In genomic region chr5:116492016-116492623, GRCh38 we compare ENCODE assay signal across 8 cellular contexts.
DNase-seq lines count a peak whose midpoint lies in the region; TF ChIP-seq lines count a peak whose summit lies in the region.

No MANE protein-coding gene starts in this region.

- peaks cover 13% of the 10 kb centered on the region for H3K4me1 ChIP-seq in endodermal cell (ENCODE audit: control insufficient read depth, insufficient read depth, low read length)

- no TSS peak for BruUV-seq in Calu3 (replicated peaks; lab: Mats Ljungman, UMichigan)

- peaks cover 22% of the 10 kb centered on the region for H3K36me3 Mint-ChIP-seq in Calu3 (ENCODE audit: insufficient read depth, unreplicated experiment)
- peaks cover 91% of the 10 kb centered on the region for H3K36me3 Mint-ChIP-seq in endodermal cell (ENCODE audit: low read depth)
- no peaks in the 10 kb centered on the region for H3K36me3 Mint-ChIP-seq in activated CD4-positive, alpha-beta T cell treated with anti-CD3 and anti-CD28 coated beads, Interleukin-2, amount 10 ng/mL, durations not matched to agents 24 days and 14 days (ENCODE audit: low read depth)

- CTCF ChIA-PET in Calu3 (lab: Charles Lee) = interaction anchor here (0.6 to 1.7 kb wide), 7 partner anchors 13 to 963 kb away, joined by 3 to 7 read pairs (median 3); no protein-coding TSS in a partner anchor

- H3K36me3 ChIP-seq in endodermal cell (ENCODE audit: control insufficient read depth, insufficient read depth, low read length) = peaks cover 47% of the 10 kb centered on the region

- TF ChIP-seq CTCF in Calu3 (IDR thresholded peaks at IDR 0.05; ENCODE audit: unreplicated experiment) (no peak), endodermal cell (conservative IDR thresholded peaks at IDR 0.05) (no peak)

- H3K4me1 Mint-ChIP-seq in Calu3 (ENCODE audit: low read depth, unreplicated experiment) (peaks cover 32% of the 10 kb centered on the region), endodermal cell (peaks cover 34% of the 10 kb centered on the region)
- no peaks in the 10 kb centered on the region for H3K4me1 Mint-ChIP-seq in activated CD4-positive, alpha-beta T cell treated with anti-CD3 and anti-CD28 coated beads, Interleukin-2, amount 10 ng/mL, durations not matched to agents 24 days and 14 days

- intact Hi-C loops in Calu3 (cut with micrococcal nuclease; ENCODE audit: unreplicated experiment) = loop anchor here (1.0 to 2.0 kb wide), 3 partner anchors 35 to 349 kb away; no protein-coding TSS in a partner anchor
- intact Hi-C loops in activated CD4-positive, alpha-beta T cell treated with anti-CD3 and anti-CD28 coated beads, Interleukin-2, amount 10 ng/mL, durations not matched to agents 24 days and 14 days (cut with micrococcal nuclease) = no loop called here

- H3K4me3 Mint-ChIP-seq in Calu3 (ENCODE audit: low read depth, unreplicated experiment) (no peak overlapping the region), endodermal cell (no peak overlapping the region)
- H3K4me3 Mint-ChIP-seq in activated CD4-positive, alpha-beta T cell treated with anti-CD3 and anti-CD28 coated beads, Interleukin-2, amount 10 ng/mL, durations not matched to agents 24 days and 14 days = no peak overlapping the region

- no peak overlapping the region for H3K9ac ChIP-seq in endodermal cell (ENCODE audit: extremely low read depth, low read length, poor library complexity, severe bottlenecking)

- H3K27ac Mint-ChIP-seq in Calu3 (ENCODE audit: unreplicated experiment) = peak overlapping the region; percentile 58
- H3K27ac Mint-ChIP-seq in endodermal cell = no peak overlapping the region
- no peak overlapping the region for H3K27ac Mint-ChIP-seq in activated CD4-positive, alpha-beta T cell treated with anti-CD3 and anti-CD28 coated beads, Interleukin-2, amount 10 ng/mL, durations not matched to agents 24 days and 14 days

- H3K4me3 ChIP-seq in endodermal cell (ENCODE audit: low read length) = no peak overlapping the region

- H3K27ac ChIP-seq in endodermal cell (ENCODE audit: low read depth, low read length) = no peak overlapping the region

- no peaks in the 10 kb centered on the region for H3K9me3 ChIP-seq in endodermal cell (ENCODE audit: control insufficient read depth, low read length)

- H3K27me3 Mint-ChIP-seq in Calu3 (ENCODE audit: unreplicated experiment) (no peaks in the 10 kb centered on the region), endodermal cell (ENCODE audit: insufficient read depth) (no peaks in the 10 kb centered on the region)
- no peaks in the 10 kb centered on the region for H3K27me3 Mint-ChIP-seq in activated CD4-positive, alpha-beta T cell treated with anti-CD3 and anti-CD28 coated beads, Interleukin-2, amount 10 ng/mL, durations not matched to agents 24 days and 14 days

- 94 to 100% methylated on average over 1 to 3 of the region's 3 CpGs for WGBS in endodermal cell (ENCODE audit: insufficient coverage in 1 of 2, insufficient read length in 1 of 2), 2 experiments

- peaks cover 2% of the 10 kb centered on the region for H3K9me3 Mint-ChIP-seq in Calu3 (ENCODE audit: low read depth, unreplicated experiment)
- no peaks in the 10 kb centered on the region for H3K9me3 Mint-ChIP-seq in endodermal cell
- H3K9me3 Mint-ChIP-seq in activated CD4-positive, alpha-beta T cell treated with anti-CD3 and anti-CD28 coated beads, Interleukin-2, amount 10 ng/mL, durations not matched to agents 24 days and 14 days = peaks cover 6% of the 10 kb centered on the region

- peak; percentile 69 for DNase-seq in Calu3
- DNase-seq in H4 (ENCODE audit: low spot score) = peak; percentile 93
- DNase-seq in NCI-H2107 (lab: John Stamatoyannopoulos, UW) = peak; percentile 22
- peak; percentile 23 for DNase-seq in endodermal cell
- DNase-seq in pons (ENCODE audit: low spot score) = peak; percentile 80
- DNase-seq in CD1c-positive myeloid dendritic cell (ENCODE audit: extremely low spot score) = no peak
- no peak for DNase-seq in activated CD4-positive, alpha-beta T cell treated with anti-CD3 and anti-CD28 coated beads, Interleukin-2, amount 10 ng/mL, durations not matched to agents 24 days and 14 days
- DNase-seq in stimulated activated naive CD4-positive, alpha-beta T cell treated with Interleukin-2 at 50 U/mL for 16 hours (lab: John Stamatoyannopoulos, UW) = no peak

- H3K27me3 ChIP-seq in endodermal cell (ENCODE audit: control insufficient read depth, insufficient read depth, low read length, poor library complexity, severe bottlenecking) = no peaks in the 10 kb centered on the region

Comparison
In these comparisons a context has a peak if more than half of its experiments do, and no peak if none do; other contexts are left out.
1. DNase-seq: peak in Calu3 (single experiment), H4 (single experiment), NCI-H2107 (single experiment), endodermal cell (single experiment) and pons (single experiment); none in CD1c-positive myeloid dendritic cell (single experiment), activated CD4-positive, alpha-beta T cell treated with anti-CD3 and anti-CD28 coated beads, Interleukin-2, amount 10 ng/mL, durations not matched to agents 24 days and 14 days (single experiment) and stimulated activated naive CD4-positive, alpha-beta T cell treated with Interleukin-2 at 50 U/mL for 16 hours (single experiment).